In the genomic region with DNA sequence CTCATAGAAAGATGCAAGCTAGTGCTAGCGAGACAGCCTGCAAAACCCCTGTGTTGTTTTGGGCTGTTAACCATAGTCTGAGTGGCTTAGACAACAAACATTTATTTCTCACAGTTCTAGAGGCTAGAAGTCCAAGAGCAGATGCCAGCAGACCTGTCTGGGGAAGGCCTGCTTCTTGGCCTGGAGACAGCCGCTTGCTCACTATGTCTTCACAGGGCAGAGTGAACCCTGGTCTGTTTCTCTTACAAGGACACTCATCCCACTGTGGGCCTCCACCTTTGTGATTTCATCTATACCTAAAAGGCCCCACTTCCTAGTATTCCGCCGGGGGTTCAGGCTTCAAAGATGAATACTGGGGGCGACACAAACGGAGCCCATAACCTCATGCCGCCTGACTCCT, we compare ENCODE assay signal across 16 cellular contexts. TPM values are rescaled to one million over a fixed set of nuclear protein-coding genes. Genes with fewer than 3 reads are reported as not detected.
DNase-seq lines count a peak whose midpoint lies in the region; ATAC-seq, FAIRE-seq and TF ChIP-seq lines count a peak whose summit lies in the region.
"Had no signal": no experiment of that assay in that cellular context is flagged by ENCODE, and none has a peak within 500 bp of the region (broad histone marks: within the 10 kb centered on the region; RNA-seq: fewer than 3 reads in every experiment).

No MANE protein-coding gene starts in this region.

- TF ChIP-seq POLR2A in heart left ventricle (IDR thresholded peaks at IDR 0.05) (no peak), GM12891 (IDR thresholded peaks at IDR 0.05; ENCODE audit: low read depth, low read length) (no peak)

- H3K4me1 ChIP-seq in cardiac muscle cell (ENCODE audit: low read depth) = no peaks in the 10 kb centered on the region
- H3K4me1 ChIP-seq in heart left ventricle = peaks cover 0 to 6% (median under 1%) of the 10 kb centered on the region in 12 donors
- H3K4me1 ChIP-seq in neutrophil (ENCODE audit: control insufficient read depth in 1 of 2, insufficient read depth in 1 of 2, low read depth in 1 of 2, low read length in 1 of 2) = peaks cover 23 to 25% of the 10 kb centered on the region in 2 experiments
- no peaks in the 10 kb centered on the region for H3K4me1 ChIP-seq in MM.1S (ENCODE audit: low read length)

- H2AFZ ChIP-seq in MM.1S (ENCODE audit: low read length) = no peak overlapping the region

- no peaks in the 10 kb centered on the region for H3K79me2 ChIP-seq in MM.1S (ENCODE audit: low read length)

- FAIRE-seq in GM12891 (lab: Jason Lieb, UNC) = no peak

- no peak for ATAC-seq in heart left ventricle
- ATAC-seq: PC-3 had no signal

- H3K9ac ChIP-seq in MM.1S (ENCODE audit: low read length) = no peak overlapping the region
- H3K9ac ChIP-seq: BLaER1 treated with 17β-estradiol and CSF1 and Interleukin-3, amounts not matched to agents 10 nM and 100 nM; KMS-11 had no signal

- H3K9me3 ChIP-seq in cardiac muscle cell (ENCODE audit: low read depth) (no peaks in the 10 kb centered on the region), heart left ventricle (no peaks in the 10 kb centered on the region), neutrophil (no peaks in the 10 kb centered on the region), MM.1S (replicated peaks; ENCODE audit: insufficient read depth, low read length) (no peaks in the 10 kb centered on the region)

- no peaks in the 10 kb centered on the region for H3F3A ChIP-seq in MM.1S (ENCODE audit: insufficient read depth, low read length)

- H3K4me2 ChIP-seq in MM.1S (ENCODE audit: low read depth, low read length) = no peak overlapping the region
- H3K4me2 ChIP-seq: BLaER1 treated with 17β-estradiol and CSF1 and Interleukin-3, amounts not matched to agents 10 nM and 100 nM; KMS-11 had no signal

- H3K27ac ChIP-seq in cardiac muscle cell = peak overlapping the region; percentile 8
- H3K27ac ChIP-seq in heart left ventricle = peak overlapping the region in 1 of 12 donors; percentile 24
- H3K27ac ChIP-seq in angular gyrus (ENCODE audit: low read depth, low read length) = peak overlapping the region; percentile 30
- peak overlapping the region; percentile 29 for H3K27ac ChIP-seq in neutrophil
- H3K27ac ChIP-seq in MM.1S (ENCODE audit: low read length) = no peak overlapping the region
- H3K27ac ChIP-seq: BLaER1 treated with 17β-estradiol and CSF1 and Interleukin-3, amounts not matched to agents 10 nM and 100 nM; KMS-11 had no signal

- no peak for DNase-seq in cardiac muscle cell (ENCODE audit: low read depth in 1 of 2, low spot score in 1 of 2)
- DNase-seq in heart left ventricle = no peak
- DNase-seq in GM12891 (ENCODE audit: insufficient read length, low spot score) = no peak
- no peak for DNase-seq in NCI-H1694 (lab: John Stamatoyannopoulos, UW)
- no peak for DNase-seq in GM13977 (ENCODE audit: low spot score)
- DNase-seq in MM.1S = no peak
- DNase-seq: NCI-H1092, NCI-H146, NCI-H2081 treated with DMSO at 0.1 percent for 48 hours, NCI-H510A treated with DMSO at 0.1 percent for 48 hours, NCI-H82, PC-3 had no signal

- intact Hi-C loops in heart left ventricle (cut with DNase I) = no loop called here

- in situ Hi-C loops in GM13977 (cut with MboI; ENCODE audit: low pct_unique_long_range_greater_than_20kb, low sequenced_read_pairs, unreplicated experiment) = no loop called here

- H3K4me3 ChIP-seq in cardiac muscle cell (no peak overlapping the region), heart left ventricle (no peak overlapping the region), neutrophil (ENCODE audit: low read depth in 1 of 2, low read length in 1 of 2) (no peak overlapping the region), MM.1S (ENCODE audit: low read length) (no peak overlapping the region)
- H3K4me3 ChIP-seq: BLaER1 treated with 17β-estradiol and CSF1 and Interleukin-3, amounts not matched to agents 10 nM and 100 nM had no signal

- WGBS in heart left ventricle, 4 donors = 96 to 98% (median 97%) methylated on average over 7 of the region's 7 CpGs

- H4K20me1 ChIP-seq in MM.1S (ENCODE audit: insufficient read depth, low read length) = no peaks in the 10 kb centered on the region

- no peaks in the 10 kb centered on the region for H3K9me2 ChIP-seq in MM.1S (replicated peaks; ENCODE audit: insufficient read depth, low read length)

- peaks cover 23% of the 10 kb centered on the region for H3K36me3 ChIP-seq in cardiac muscle cell
- H3K36me3 ChIP-seq in heart left ventricle = peaks cover 0 to 44% (median 39%) of the 10 kb centered on the region in 9 donors
- H3K36me3 ChIP-seq in neutrophil = peaks cover 29% of the 10 kb centered on the region
- no peaks in the 10 kb centered on the region for H3K36me3 ChIP-seq in MM.1S (replicated peaks; ENCODE audit: insufficient read depth, low read length)

- no peaks in the 10 kb centered on the region for H3K27me3 ChIP-seq in cardiac muscle cell
- H3K27me3 ChIP-seq in heart left ventricle = no peaks in the 10 kb centered on the region
- H3K27me3 ChIP-seq in neutrophil = no peaks in the 10 kb centered on the region
- no peaks in the 10 kb centered on the region for H3K27me3 ChIP-seq in MM.1S (replicated peaks; ENCODE audit: insufficient read depth, low read length)
- H3K27me3 ChIP-seq: BLaER1 treated with 17β-estradiol and CSF1 and Interleukin-3, amounts not matched to agents 10 nM and 100 nM had no signal

- TF ChIP-seq CTCF in cardiac muscle cell (IDR thresholded peaks at IDR 0.05; ENCODE audit: low read depth, low read length) (no peak), heart left ventricle (IDR thresholded peaks at IDR 0.05) (no peak), neutrophil (IDR thresholded peaks at IDR 0.05) (no peak), GM13977 (IDR thresholded peaks at IDR 0.05; ENCODE audit: extremely low read depth, insufficient read depth, missing control alignments) (no peak), MM.1S (IDR thresholded peaks at IDR 0.05; ENCODE audit: low read length) (no peak)

TF ChIP-seq in GM12891, 5 proteins besides CTCF, POLR2A, EP300 and RAD21:
- TF ChIP-seq TAF1 (IDR thresholded peaks at IDR 0.05; ENCODE audit: low read depth, low read length) (no peak), PAX5 (IDR thresholded peaks at IDR 0.05; ENCODE audit: insufficient read depth, low read length, severe bottlenecking) (no peak), POLR2AphosphoS5 (IDR thresholded peaks at IDR 0.05; ENCODE audit: low read depth, low read length) (no peak), POU2F2 (IDR thresholded peaks at IDR 0.05; ENCODE audit: low read depth, low read length) (no peak), SPI1 (IDR thresholded peaks at IDR 0.05; ENCODE audit: low read depth, low read length) (no peak)

RNA-seq across cellular contexts. Expression of a gene that starts 38.8 kb away (rescaled TPM):
- total RNA-seq in cardiac muscle cell = 1.7 and 2.7 TPM in 2 replicates
- polyA plus RNA-seq in cardiac muscle cell = 0.91 and 3.7 TPM in 2 replicates
- 100 to 1,000 TPM in 1 of 9 donors, 10 to 100 TPM in 7, 1 to 10 TPM in 1; 8.0 to 153 (median 12.9) TPM for total RNA-seq in heart left ventricle
- 10 to 100 TPM in 1 of 2 donors, 1 to 10 TPM in 1; 8.0 to 16.2 TPM for polyA plus RNA-seq in heart left ventricle
- 0.10 TPM for polyA plus RNA-seq in GM12891 (2012; ENCODE audit: low read depth, missing spikeins)
